Comparison of ENCODE assay signal across 8 cellular contexts in genomic region chr11:111379500-111380136, GRCh38. TPM values are rescaled to one million over a fixed set of nuclear protein-coding genes. Genes with fewer than 3 reads are reported as not detected.
DNase-seq lines count a peak whose midpoint lies in the region; ATAC-seq lines count a peak whose summit lies in the region.

No MANE protein-coding gene starts in this region.

- no peaks in the 10 kb centered on the region for H3K27me3 Mint-ChIP-seq in stimulated activated naive B cell treated with anti-CD40 and anti-IgM and Interleukin-4, amounts not matched to agents 10 μg/mL and 1 μg/mL and 100 μg/mL, for 72 hours

- peak; percentile 23 for ATAC-seq in HG02973 (IDR thresholded peaks at IDR 0.05; ENCODE audit: unreplicated experiment)
- ATAC-seq in stimulated activated naive B cell treated with anti-CD40 and anti-IgM and Interleukin-4, amounts not matched to agents 10 μg/mL and 1 μg/mL and 100 μg/mL, for 72 hours (replicated peaks): peak; percentile 62 to 71

- H3K4me1 Mint-ChIP-seq in stimulated activated naive B cell treated with anti-CD40 and anti-IgM and Interleukin-4, amounts not matched to agents 10 μg/mL and 1 μg/mL and 100 μg/mL, for 72 hours: peaks cover 41 to 76% of the 10 kb centered on the region in 2 donors

- peak overlapping the region; percentile 88 to 95 for H3K4me3 Mint-ChIP-seq in stimulated activated naive B cell treated with anti-CD40 and anti-IgM and Interleukin-4, amounts not matched to agents 10 μg/mL and 1 μg/mL and 100 μg/mL, for 72 hours

- peak; percentile 64 for DNase-seq in activated CD8-positive, alpha-beta memory T cell treated with anti-CD3 and anti-CD28 coated beads for 24 hours
- no peak for DNase-seq in activated CD8-positive, alpha-beta memory T cell treated with anti-CD3 and anti-CD28 coated beads, Interleukin-2, amount 50 U/mL, for 48 hours
- peak; percentile 45 to 57 for DNase-seq in activated CD4-positive, alpha-beta T cell treated with anti-CD3 and anti-CD28 coated beads, Interleukin-2, amount 50 U/mL, for 4 hours
- DNase-seq in stimulated activated naive B cell treated with anti-CD40 and anti-IgM and Interleukin-4, amounts not matched to agents 10 μg/mL and 1 μg/mL and 100 μg/mL, for 72 hours: no peak
- no peak for DNase-seq in HT-29 (ENCODE audit: low spot score)
- DNase-seq in caudate nucleus (lab: John Stamatoyannopoulos, UW): no peak
- no peak for DNase-seq in superior temporal gyrus (ENCODE audit: extremely low spot score)

- H3K27ac Mint-ChIP-seq in stimulated activated naive B cell treated with anti-CD40 and anti-IgM and Interleukin-4, amounts not matched to agents 10 μg/mL and 1 μg/mL and 100 μg/mL, for 72 hours: peak overlapping the region; percentile 91

- H3K27ac ChIP-seq in caudate nucleus (ENCODE audit: low read depth, low read length): no peak overlapping the region

- no peaks in the 10 kb centered on the region for H3K9me3 Mint-ChIP-seq in stimulated activated naive B cell treated with anti-CD40 and anti-IgM and Interleukin-4, amounts not matched to agents 10 μg/mL and 1 μg/mL and 100 μg/mL, for 72 hours

- H3K36me3 Mint-ChIP-seq in stimulated activated naive B cell treated with anti-CD40 and anti-IgM and Interleukin-4, amounts not matched to agents 10 μg/mL and 1 μg/mL and 100 μg/mL, for 72 hours: peaks cover 20 to 37% of the 10 kb centered on the region in 2 donors

RNA-seq across cellular contexts. Expression of gene POU2AF1, which starts 0.5 kb away (rescaled TPM):
- total RNA-seq in HT-29 (2014; rRNA removed; shearing (Covaris generic)): 2.0 and 4.0 TPM in 2 replicates

Comparison
In these comparisons a context has a peak if more than half of its experiments do, and no peak if none do; other contexts are left out.
1. DNase-seq: peak in activated CD8-positive, alpha-beta memory T cell treated with anti-CD3 and anti-CD28 coated beads for 24 hours (single experiment) and activated CD4-positive, alpha-beta T cell treated with anti-CD3 and anti-CD28 coated beads, Interleukin-2, amount 50 U/mL, for 4 hours (2 of 2); none in activated CD8-positive, alpha-beta memory T cell treated with anti-CD3 and anti-CD28 coated beads, Interleukin-2, amount 50 U/mL, for 48 hours (single experiment), stimulated activated naive B cell treated with anti-CD40 and anti-IgM and Interleukin-4, amounts not matched to agents 10 μg/mL and 1 μg/mL and 100 μg/mL, for 72 hours (single experiment), HT-29 (single experiment), caudate nucleus (0 of 61) and superior temporal gyrus (single experiment).